1 cellular context compared by ENCODE assay signal in genomic region chr1:26668121-26668786, GRCh38.
TF ChIP-seq lines count a peak whose summit lies in the region.

No MANE protein-coding gene starts in this region.

TF ChIP-seq in HepG2, 621 proteins besides CTCF, POLR2A, EP300 and RAD21 (continued from another document):
- peak; percentile 6 to 52; a peak in 2 of 4 replicates for TF ChIP-seq MAFK (conservative IDR thresholded peaks at IDR 0.05 in 1 of 2, IDR thresholded peaks at IDR 0.05 in 1 of 2; ENCODE audit: low read length in 2 of 2)
TF ChIP-seq in HepG2: peak in this region for 2; not testable (repeated sequence) for 619.
